Comparison of ENCODE assay signal across 9 cellular contexts in genomic region chr12:52221912-52222457, GRCh38. TPM values are rescaled to one million over a fixed set of nuclear protein-coding genes. Genes with fewer than 3 reads are reported as not detected.
DNase-seq lines count a peak whose midpoint lies in the region; ATAC-seq, FAIRE-seq and TF ChIP-seq lines count a peak whose summit lies in the region.
"Had no signal": no experiment of that assay in that cellular context is flagged by ENCODE, and none has a peak within 500 bp of the region (broad histone marks: within the 10 kb centered on the region; RNA-seq: fewer than 3 reads in every experiment).

No MANE protein-coding gene starts in this region.

- no peaks in the 10 kb centered on the region for H3K27me3 ChIP-seq in Caco-2 (replicated peaks; ENCODE audit: control insufficient read depth, insufficient read depth, low read length)
- peaks cover 0 to 20% (median 0%) of the 10 kb centered on the region in 3 donors for H3K27me3 ChIP-seq in stomach

- CTCF ChIA-PET in Caco-2 (lab: Charles Lee), result interaction anchor here (0.7 to 1.4 kb wide), 2 partner anchors 57 to 87 kb away, joined by 4 read pairs; no protein-coding TSS in a partner anchor

- DNase-seq in Caco-2, result peak in 1 of 2 experiments; percentile 48
- DNase-seq in HTR-8/SVneo (ENCODE audit: insufficient read length, low spot score), result no peak
- DNase-seq in chondrocyte (ENCODE audit: low spot score), result peak; percentile 59
- peak in 2 of 3 donors; percentile 77 to 78 for DNase-seq in mucosa of descending colon
- DNase-seq in stomach, result peak; percentile 55
- no peak for DNase-seq in GM19239 (ENCODE audit: insufficient read length, low spot score)
- DNase-seq in globus pallidus (ENCODE audit: low spot score), result no peak

- no peak for TF ChIP-seq POLR2A in stomach (IDR thresholded peaks at IDR 0.05)

- no TSS peak for BruUV-seq in Caco-2 (replicated peaks; lab: Mats Ljungman, UMichigan)

- no peak for TF ChIP-seq EP300 in stomach (IDR thresholded peaks at IDR 0.05)

- peak; percentile 79 for ATAC-seq in mucosa of descending colon

- H3K4me3 ChIP-seq in Caco-2 (ENCODE audit: low read depth, low read length) (no peak overlapping the region), mucosa of descending colon (no peak overlapping the region), stomach (no peak overlapping the region)

- TF ChIP-seq CTCF in Caco-2 (IDR thresholded peaks at IDR 0.05; ENCODE audit: insufficient read depth in 1 of 2, low read depth in 1 of 2, low read length in 1 of 2, severe bottlenecking in 1 of 2, unreplicated experiment in 1 of 2) (peak; percentile 34), VCaP (conservative IDR thresholded peaks at IDR 0.05) (peak; percentile 23; the same call in 1 of the 2 replicates), chondrocyte (IDR thresholded peaks at IDR 0.05) (peak; percentile 74), mucosa of descending colon (IDR thresholded peaks at IDR 0.05) (no peak), stomach (IDR thresholded peaks at IDR 0.05) (peak in 2 of 7 experiments; percentile 15 to 33)

- H3K36me3 Mint-ChIP-seq in Caco-2 (ENCODE audit: insufficient read depth, unreplicated experiment), result no peaks in the 10 kb centered on the region
- peaks cover 9% of the 10 kb centered on the region for H3K36me3 Mint-ChIP-seq in chondrocyte (ENCODE audit: low read depth)

- POLR2A ChIA-PET in Caco-2 (lab: Charles Lee), result no interaction called here

- H3K27me3 Mint-ChIP-seq in Caco-2 (ENCODE audit: insufficient read depth, unreplicated experiment) (no peaks in the 10 kb centered on the region), chondrocyte (ENCODE audit: low read depth) (no peaks in the 10 kb centered on the region)

- FAIRE-seq in HTR-8/SVneo (lab: Jason Lieb, UNC), result peak; percentile 49
- FAIRE-seq in GM19239 (lab: Jason Lieb, UNC), result no peak

- peaks cover 26% of the 10 kb centered on the region for H3K4me1 Mint-ChIP-seq in Caco-2 (ENCODE audit: low read depth, unreplicated experiment)
- H3K4me1 Mint-ChIP-seq in chondrocyte (ENCODE audit: low read depth), result peaks cover 39% of the 10 kb centered on the region

- WGBS in stomach, 5 donors, result 13 to 30% (median 26%) methylated on average over 8 of the region's 8 CpGs

- H3K36me3 ChIP-seq in Caco-2 (ENCODE audit: control insufficient read depth, insufficient read depth, low read length) (no peaks in the 10 kb centered on the region), mucosa of descending colon (ENCODE audit: low read depth) (no peaks in the 10 kb centered on the region), stomach (no peaks in the 10 kb centered on the region)

- H3K27ac Mint-ChIP-seq in Caco-2 (ENCODE audit: unreplicated experiment) (no peak overlapping the region), chondrocyte (ENCODE audit: unreplicated experiment) (no peak overlapping the region)
- H3K27ac Mint-ChIP-seq: IgD-negative memory B cell had no signal

- H3K4me1 ChIP-seq in Caco-2, result peaks cover 31% of the 10 kb centered on the region
- peaks cover 9% of the 10 kb centered on the region for H3K4me1 ChIP-seq in mucosa of descending colon (ENCODE audit: low read depth)
- peaks cover 6 to 25% (median 15%) of the 10 kb centered on the region in 4 donors for H3K4me1 ChIP-seq in stomach

- H3K4me3 Mint-ChIP-seq in Caco-2 (ENCODE audit: unreplicated experiment) (no peak overlapping the region), chondrocyte (ENCODE audit: unreplicated experiment) (no peak overlapping the region)
- H3K4me3 Mint-ChIP-seq: IgD-negative memory B cell had no signal

- no peaks in the 10 kb centered on the region for H3K9me3 Mint-ChIP-seq in Caco-2 (ENCODE audit: unreplicated experiment)
- peaks cover 18% of the 10 kb centered on the region for H3K9me3 Mint-ChIP-seq in chondrocyte (ENCODE audit: low read depth)

- H3K27ac ChIP-seq in VCaP, result peak overlapping the region; percentile 98; the same call in 1 of the 2 replicates
- H3K27ac ChIP-seq in stomach, result no peak overlapping the region

- intact Hi-C loops in Caco-2 (cut with micrococcal nuclease; ENCODE audit: unreplicated experiment), result no loop called here
- intact Hi-C loops in mucosa of descending colon (cut with DNase I, micrococcal nuclease), result no loop called here
- intact Hi-C loops in stomach (cut with DNase I; ENCODE audit: low total_unique reads), result no loop called here

- H3K9me3 ChIP-seq in Caco-2, result no peaks in the 10 kb centered on the region
- H3K9me3 ChIP-seq in mucosa of descending colon, result no peaks in the 10 kb centered on the region
- H3K9me3 ChIP-seq in stomach, result peaks cover 0 to 4% (median 0%) of the 10 kb centered on the region in 4 donors

RNA-seq across cellular contexts. Expression of gene KRT7, which starts 11.1 kb away (rescaled TPM):
- total RNA-seq in Caco-2 (2022) (13.9 and 19.9 TPM in 2 replicates), chondrocyte (187 to 277 TPM (median 266 TPM) in 3 replicates), mucosa of descending colon (1 to 10 TPM; 1.0 to 6.4 (median 1.7) TPM), stomach (100 to 1,000 TPM in 1 of 5 donors, 10 to 100 TPM in 2, not detected in 2; 47.0 to 186 (median 95.8) TPM)
- polyA plus RNA-seq in stomach, result 100 to 1,000 TPM in 2 of 3 donors, 1 to 10 TPM in 1; 6.4 to 214 (median 138) TPM
- polyA plus RNA-seq: IgD-negative memory B cell had no signal

RNA-seq across cellular contexts. Expression of gene KRT80, which starts 30.2 kb away (rescaled TPM):
- 0.26 and 0.29 TPM in 2 replicates for total RNA-seq in Caco-2 (2022)
- 10.7 to 17.0 TPM (median 12.1 TPM) in 3 replicates for total RNA-seq in chondrocyte
- under 1 TPM in 1 of 3 donors, not detected in 2; 0.06 TPM for total RNA-seq in mucosa of descending colon
- total RNA-seq in stomach, result under 1 TPM in 3 of 5 donors, not detected in 2; 0.29 to 0.45 (median 0.37) TPM
- 1 to 10 TPM in 2 of 3 donors, not detected in 1; 3.1 to 3.7 TPM for polyA plus RNA-seq in stomach
- polyA plus RNA-seq: IgD-negative memory B cell had no signal

RNA-seq across cellular contexts. Expression of gene KRT86, which starts 52.5 kb away (rescaled TPM):
- not detected in 2 replicates for total RNA-seq in Caco-2 (2022)
- 0.44 to 0.92 TPM (median 0.67 TPM) in 3 replicates for total RNA-seq in chondrocyte
- total RNA-seq in mucosa of descending colon, result under 1 TPM in 2 of 3 donors, not detected in 1; 0.35 to 0.58 TPM
- not detected for total RNA-seq in stomach
- not detected for polyA plus RNA-seq in stomach
- polyA plus RNA-seq: IgD-negative memory B cell had no signal

Comparison
In these comparisons a context has a peak if more than half of its experiments do, and no peak if none do; other contexts are left out.
1. DNase-seq: peak in chondrocyte (single experiment), mucosa of descending colon (2 of 3) and stomach (single experiment); none in HTR-8/SVneo (single experiment), GM19239 (single experiment) and globus pallidus (single experiment).